In genomic region chr12:92134638-92135274, GRCh38 we compare ENCODE assay signal across 8 cellular contexts. TPM values are rescaled to one million over a fixed set of nuclear protein-coding genes. Genes with fewer than 3 reads are reported as not detected.
A peak's percentile ranks its signal among the peaks of the same experiment; 100 is the strongest.
DNase-seq lines count a peak whose midpoint lies in the region; ATAC-seq, FAIRE-seq and TF ChIP-seq lines count a peak whose summit lies in the region.

No MANE protein-coding gene starts in this region.

- no peaks in the 10 kb centered on the region for H3K9me3 Mint-ChIP-seq in WTC11

- 0 out of 2 replicates have a peak overlapping the region, but pooled peaks have one; percentile 43 for H3K27ac Mint-ChIP-seq in WTC11

- no peak for FAIRE-seq in frontal cortex (lab: Jason Lieb, UNC)

- ATAC-seq in left ventricle myocardium superior: no peak
- ATAC-seq in WTC11: no peak
- no peak for ATAC-seq in HG03095 (IDR thresholded peaks at IDR 0.05; ENCODE audit: unreplicated experiment)

- H3K4me3 ChIP-seq in right atrium auricular region: no peak overlapping the region

- intact Hi-C loops in left ventricle myocardium superior (cut with micrococcal nuclease) (loop anchor here (10.0 kb wide), 1 partner anchor 150 kb away; no protein-coding TSS in a partner anchor), posterior cingulate gyrus (cut with DNase I) (no loop called here)

- peaks cover 4% of the 10 kb centered on the region; the same call in 1 of the 2 replicates for H3K36me3 Mint-ChIP-seq in WTC11

- peaks cover 0 to 78% of the 10 kb centered on the region in 2 donors for H3K4me1 ChIP-seq in right atrium auricular region

- no peaks in the 10 kb centered on the region for H3K9me3 ChIP-seq in right atrium auricular region

- no peak for DNase-seq in right atrium auricular region (ENCODE audit: low spot score)
- no peak for DNase-seq in left ventricle myocardium superior
- DNase-seq in WTC11 (ENCODE audit: low spot score): no peak
- DNase-seq in iris pigment epithelial cell (ENCODE audit: low read depth): peak; percentile 70
- DNase-seq in NCI-H2227 treated with DMSO at 0.1 percent for 48 hours (lab: John Stamatoyannopoulos, UW): no peak
- no peak for DNase-seq in posterior cingulate gyrus
- no peak for DNase-seq in frontal cortex (ENCODE audit: low spot score in 2 of 2)

- H3K4me3 Mint-ChIP-seq in WTC11: no peak overlapping the region

- no peaks in the 10 kb centered on the region for H3K27me3 Mint-ChIP-seq in WTC11 (ENCODE audit: low read depth)

- POLR2A ChIA-PET in WTC11 (lab: Charles Lee): interaction anchor here (0.7 to 7.8 kb wide), 2 partner anchors 10 to 754 kb away, joined by 4 to 67 read pairs; partner anchors contain the start of gene BTG1

- H3K36me3 ChIP-seq in right atrium auricular region: no peaks in the 10 kb centered on the region

- peaks cover 82% of the 10 kb centered on the region for H3K4me1 Mint-ChIP-seq in WTC11

- CTCF ChIA-PET in WTC11 (lab: Charles Lee): interaction anchor here (0.7 kb wide), 1 partner anchor 753 kb away, joined by 3 read pairs; no protein-coding TSS in a partner anchor

- H3K27ac ChIP-seq in right atrium auricular region: peak overlapping the region; percentile 57 to 100

- H3K27me3 ChIP-seq in right atrium auricular region: no peaks in the 10 kb centered on the region

- no peak for TF ChIP-seq CTCF in right atrium auricular region (IDR thresholded peaks at IDR 0.05)
- no peak for TF ChIP-seq CTCF in WTC11 (IDR thresholded peaks at IDR 0.05)

TF ChIP-seq in WTC11, 78 proteins besides CTCF, POLR2A, EP300 and RAD21 (continues in another document):
- TF ChIP-seq ZNF423 (CRISPR knock-in tag; IDR thresholded peaks at IDR 0.05) (no peak), GABPB1 (CRISPR knock-in tag; IDR thresholded peaks at IDR 0.05) (no peak), ESRRA (CRISPR knock-in tag; IDR thresholded peaks at IDR 0.05; ENCODE audit: borderline replicate concordance) (no peak), NR2C2 (CRISPR knock-in tag; IDR thresholded peaks at IDR 0.05) (no peak), ZNF671 (CRISPR knock-in tag; IDR thresholded peaks at IDR 0.05) (no peak), NFE2L1 (CRISPR knock-in tag; IDR thresholded peaks at IDR 0.05) (no peak), ZNF416 (CRISPR knock-in tag; IDR thresholded peaks at IDR 0.05) (no peak), JAZF1 (CRISPR knock-in tag; IDR thresholded peaks at IDR 0.05) (no peak), AFF4 (CRISPR knock-in tag; IDR thresholded peaks at IDR 0.05; ENCODE audit: borderline replicate concordance) (no peak), FOXP4 (CRISPR knock-in tag; IDR thresholded peaks at IDR 0.05) (no peak)
- TF ChIP-seq, protein P1, sequence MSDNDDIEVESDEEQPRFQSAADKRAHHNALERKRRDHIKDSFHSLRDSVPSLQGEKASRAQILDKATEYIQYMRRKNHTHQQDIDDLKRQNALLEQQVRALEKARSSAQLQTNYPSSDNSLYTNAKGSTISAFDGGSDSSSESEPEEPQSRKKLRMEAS (CRISPR knock-in tag; IDR thresholded peaks at IDR 0.05): no peak
- TF ChIP-seq, protein P2, sequence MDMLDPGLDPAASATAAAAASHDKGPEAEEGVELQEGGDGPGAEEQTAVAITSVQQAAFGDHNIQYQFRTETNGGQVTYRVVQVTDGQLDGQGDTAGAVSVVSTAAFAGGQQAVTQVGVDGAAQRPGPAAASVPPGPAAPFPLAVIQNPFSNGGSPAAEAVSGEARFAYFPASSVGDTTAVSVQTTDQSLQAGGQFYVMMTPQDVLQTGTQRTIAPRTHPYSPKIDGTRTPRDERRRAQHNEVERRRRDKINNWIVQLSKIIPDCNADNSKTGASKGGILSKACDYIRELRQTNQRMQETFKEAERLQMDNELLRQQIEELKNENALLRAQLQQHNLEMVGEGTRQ (CRISPR knock-in tag; IDR thresholded peaks at IDR 0.05): no peak
- TF ChIP-seq, protein P3, sequence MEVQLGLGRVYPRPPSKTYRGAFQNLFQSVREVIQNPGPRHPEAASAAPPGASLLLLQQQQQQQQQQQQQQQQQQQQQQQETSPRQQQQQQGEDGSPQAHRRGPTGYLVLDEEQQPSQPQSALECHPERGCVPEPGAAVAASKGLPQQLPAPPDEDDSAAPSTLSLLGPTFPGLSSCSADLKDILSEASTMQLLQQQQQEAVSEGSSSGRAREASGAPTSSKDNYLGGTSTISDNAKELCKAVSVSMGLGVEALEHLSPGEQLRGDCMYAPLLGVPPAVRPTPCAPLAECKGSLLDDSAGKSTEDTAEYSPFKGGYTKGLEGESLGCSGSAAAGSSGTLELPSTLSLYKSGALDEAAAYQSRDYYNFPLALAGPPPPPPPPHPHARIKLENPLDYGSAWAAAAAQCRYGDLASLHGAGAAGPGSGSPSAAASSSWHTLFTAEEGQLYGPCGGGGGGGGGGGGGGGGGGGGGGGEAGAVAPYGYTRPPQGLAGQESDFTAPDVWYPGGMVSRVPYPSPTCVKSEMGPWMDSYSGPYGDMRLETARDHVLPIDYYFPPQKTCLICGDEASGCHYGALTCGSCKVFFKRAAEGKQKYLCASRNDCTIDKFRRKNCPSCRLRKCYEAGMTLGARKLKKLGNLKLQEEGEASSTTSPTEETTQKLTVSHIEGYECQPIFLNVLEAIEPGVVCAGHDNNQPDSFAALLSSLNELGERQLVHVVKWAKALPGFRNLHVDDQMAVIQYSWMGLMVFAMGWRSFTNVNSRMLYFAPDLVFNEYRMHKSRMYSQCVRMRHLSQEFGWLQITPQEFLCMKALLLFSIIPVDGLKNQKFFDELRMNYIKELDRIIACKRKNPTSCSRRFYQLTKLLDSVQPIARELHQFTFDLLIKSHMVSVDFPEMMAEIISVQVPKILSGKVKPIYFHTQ (CRISPR knock-in tag; IDR thresholded peaks at IDR 0.05): no peak
- TF ChIP-seq, protein P4, sequence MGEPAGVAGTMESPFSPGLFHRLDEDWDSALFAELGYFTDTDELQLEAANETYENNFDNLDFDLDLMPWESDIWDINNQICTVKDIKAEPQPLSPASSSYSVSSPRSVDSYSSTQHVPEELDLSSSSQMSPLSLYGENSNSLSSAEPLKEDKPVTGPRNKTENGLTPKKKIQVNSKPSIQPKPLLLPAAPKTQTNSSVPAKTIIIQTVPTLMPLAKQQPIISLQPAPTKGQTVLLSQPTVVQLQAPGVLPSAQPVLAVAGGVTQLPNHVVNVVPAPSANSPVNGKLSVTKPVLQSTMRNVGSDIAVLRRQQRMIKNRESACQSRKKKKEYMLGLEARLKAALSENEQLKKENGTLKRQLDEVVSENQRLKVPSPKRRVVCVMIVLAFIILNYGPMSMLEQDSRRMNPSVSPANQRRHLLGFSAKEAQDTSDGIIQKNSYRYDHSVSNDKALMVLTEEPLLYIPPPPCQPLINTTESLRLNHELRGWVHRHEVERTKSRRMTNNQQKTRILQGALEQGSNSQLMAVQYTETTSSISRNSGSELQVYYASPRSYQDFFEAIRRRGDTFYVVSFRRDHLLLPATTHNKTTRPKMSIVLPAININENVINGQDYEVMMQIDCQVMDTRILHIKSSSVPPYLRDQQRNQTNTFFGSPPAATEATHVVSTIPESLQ (CRISPR knock-in tag; IDR thresholded peaks at IDR 0.05): no peak

RNA-seq across cellular contexts. Expression of gene BTG1, which starts 10.9 kb away (rescaled TPM):
- total RNA-seq in right atrium auricular region: 10 to 100 TPM; 51.2 to 61.6 TPM
- 74.6 TPM for total RNA-seq in left ventricle myocardium superior
- 26.7 to 32.0 TPM (median 31.2 TPM) in 3 replicates for total RNA-seq in WTC11 (2021)
- total RNA-seq in frontal cortex: 15.5 TPM
